ENCODE assay signal across 10 cellular contexts in the genomic region with DNA sequence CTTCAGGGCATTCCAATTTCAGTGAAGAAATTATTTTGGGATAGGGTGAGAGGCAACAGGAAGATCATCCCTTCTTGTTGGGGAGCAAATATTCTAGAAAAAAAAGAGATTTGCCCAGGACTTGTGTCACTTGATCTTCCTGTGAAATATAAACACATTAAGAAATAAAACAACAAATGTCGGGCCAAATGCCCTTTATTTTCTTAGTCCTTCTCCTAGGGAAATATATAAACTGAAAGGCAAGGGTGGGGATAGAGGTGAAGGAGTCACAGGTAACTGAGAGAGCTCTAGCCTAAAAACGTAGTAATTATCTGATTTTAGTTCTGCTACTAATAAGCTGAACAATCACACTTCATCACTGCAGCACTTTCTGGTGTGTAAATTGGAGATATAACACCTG.
"Had no signal": no experiment of that assay in that cellular context is flagged by ENCODE, and none has a peak within 500 bp of the region (broad histone marks: within the 10 kb centered on the region; RNA-seq: fewer than 3 reads in every experiment).

No MANE protein-coding gene starts in this region.

- H3K36me3 ChIP-seq: HAP-1 had no signal

- ATAC-seq: GM23338, HCT116 had no signal

- H3K4me3 ChIP-seq: GM23248, GM23338, HAP-1 had no signal

- H3K27ac Mint-ChIP-seq: GM23338, H9, HFFc6 had no signal

- H3K4me1 ChIP-seq: HAP-1 had no signal

- H3K4me3 Mint-ChIP-seq: GM23338, H9, HFFc6 had no signal

- H3K4me2 ChIP-seq: GM23338 had no signal

- H3K27ac ChIP-seq: GM23248 had no signal

- H3K9me3 Mint-ChIP-seq: GM23338, HFFc6 had no signal

- H2AFZ ChIP-seq: GM23248, GM23338 had no signal

- H3K9me3 ChIP-seq: HAP-1 had no signal

- H3K4me1 Mint-ChIP-seq: GM23338 had no signal

- DNase-seq: GOT3, H7, H9 had no signal

- FAIRE-seq: H1, H54 had no signal

- H3K9ac ChIP-seq: GM23248 had no signal
